8 cellular contexts compared by ENCODE assay signal in the genomic region with DNA sequence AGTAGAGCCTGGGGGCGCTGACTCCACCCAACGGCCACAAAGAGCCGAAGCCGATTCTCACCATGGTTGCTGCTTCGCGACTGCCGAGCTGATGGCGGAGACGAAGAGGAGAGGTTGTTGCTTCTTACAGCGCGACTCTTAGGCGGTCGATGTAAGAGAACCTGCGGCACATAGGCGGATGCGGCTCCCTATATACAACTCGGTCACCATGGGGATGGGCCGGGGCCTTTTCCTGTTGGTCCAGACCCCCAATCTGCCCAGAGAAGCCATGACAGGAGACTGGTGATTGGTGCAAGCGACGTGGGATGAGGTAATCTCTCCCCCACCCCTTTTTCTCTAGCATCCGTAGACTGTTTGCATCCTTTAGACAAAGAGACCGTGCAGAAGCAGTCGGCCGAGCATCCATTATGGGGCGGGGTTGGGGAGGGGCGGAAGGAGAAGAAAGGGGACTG. TPM values are rescaled to one million over a fixed set of nuclear protein-coding genes. Genes with fewer than 3 reads are reported as not detected.
DNase-seq lines count a peak whose midpoint lies in the region; ATAC-seq and TF ChIP-seq lines count a peak whose summit lies in the region.

A gene (minus strand): TSS at position 165 of the 452 bp plus-strand sequence. CDS start 101 bp downstream, at position 64.

- DNase-seq in GM13976 (ENCODE audit: low spot score) = peak; percentile 93
- peak; percentile 100 for DNase-seq in NCI-H146 (lab: John Stamatoyannopoulos, UW)
- peak; percentile 92 for DNase-seq in left ventricle myocardium superior
- DNase-seq in psoas muscle = peak; percentile 86 to 91
- DNase-seq in uterus = peak; percentile 93 to 99

- H3K27ac Mint-ChIP-seq in T-helper 1 cell treated with Interleukin-12 subunit alpha and Interleukin-12 subunit beta and Interleukin-4 antibody, amounts not matched to agents 30 μg/mL and 1 μg/mL, for 36 hours = peak within 1 kb of the TSS; percentile 99

- H3K36me3 ChIP-seq in psoas muscle (ENCODE audit: insufficient read depth in 1 of 2, low read depth in 1 of 2) (peaks cover 0 to 12% of the 10 kb centered on the region in 2 donors), uterus (no peaks in the 10 kb centered on the region)

- H3K4me1 ChIP-seq in psoas muscle (peaks cover 9% of the 10 kb centered on the region), uterus (no peaks in the 10 kb centered on the region)

- WGBS in psoas muscle, 3 donors = 0 to 1% (median 1%) methylated on average over 26 of the region's 26 CpGs

- no peaks in the 10 kb centered on the region for H3K9me3 Mint-ChIP-seq in T-helper 1 cell treated with Interleukin-12 subunit alpha and Interleukin-12 subunit beta and Interleukin-4 antibody, amounts not matched to agents 30 μg/mL and 1 μg/mL, for 36 hours

- ATAC-seq in HG02852 (IDR thresholded peaks at IDR 0.05; ENCODE audit: unreplicated experiment) (peak; percentile 93), left ventricle myocardium superior (peak; percentile 91), psoas muscle (peak; percentile 80 to 87 (median 84))

- H3K4me3 ChIP-seq in psoas muscle (peak within 1 kb of the TSS; percentile 91), uterus (peak within 1 kb of the TSS; percentile 86 to 100)

- H3K9me3 ChIP-seq in psoas muscle = no peaks in the 10 kb centered on the region
- no peaks in the 10 kb centered on the region for H3K9me3 ChIP-seq in uterus

- peaks cover 3% of the 10 kb centered on the region for H3K27me3 Mint-ChIP-seq in T-helper 1 cell treated with Interleukin-12 subunit alpha and Interleukin-12 subunit beta and Interleukin-4 antibody, amounts not matched to agents 30 μg/mL and 1 μg/mL, for 36 hours (ENCODE audit: low read depth)

- in situ Hi-C loops in GM13976 (cut with MboI; ENCODE audit: low sequenced_read_pairs, unreplicated experiment) = no loop called here

- no peak for TF ChIP-seq CTCF in GM13976 (IDR thresholded peaks at IDR 0.05; ENCODE audit: borderline replicate concordance, control extremely low read depth, extremely low read depth, insufficient read depth, missing control alignments)
- no peak for TF ChIP-seq CTCF in psoas muscle (IDR thresholded peaks at IDR 0.05)
- peak in 1 of 4 experiments; percentile 21 for TF ChIP-seq CTCF in uterus (IDR thresholded peaks at IDR 0.05)

- peak within 1 kb of the TSS; percentile 97 for H3K4me3 Mint-ChIP-seq in T-helper 1 cell treated with Interleukin-12 subunit alpha and Interleukin-12 subunit beta and Interleukin-4 antibody, amounts not matched to agents 30 μg/mL and 1 μg/mL, for 36 hours

- peak; percentile 95 to 96 for TF ChIP-seq POLR2A in uterus (IDR thresholded peaks at IDR 0.05)

- H3K27ac ChIP-seq in angular gyrus (ENCODE audit: low read depth, low read length) (peak within 1 kb of the TSS; percentile 100), psoas muscle (peak within 1 kb of the TSS; percentile 86), uterus (peak within 1 kb of the TSS; percentile 99)

- intact Hi-C loops in left ventricle myocardium superior (cut with micrococcal nuclease) (loop anchor here (5.0 kb wide), 1 partner anchor 43 kb away; no protein-coding TSS in a partner anchor), psoas muscle (cut with DNase I) (loop anchor here in 1 of 2 donors (2.0 to 5.0 kb wide), 2 partner anchors 43 to 58 kb away; a partner anchor contains a TSS), uterus (cut with DNase I; ENCODE audit: low total_unique reads) (loop anchor here (10.0 kb wide), 1 partner anchor 46 kb away; no protein-coding TSS in a partner anchor)

- H3K36me3 Mint-ChIP-seq in T-helper 1 cell treated with Interleukin-12 subunit alpha and Interleukin-12 subunit beta and Interleukin-4 antibody, amounts not matched to agents 30 μg/mL and 1 μg/mL, for 36 hours (ENCODE audit: low read depth) = peaks cover 22% of the 10 kb centered on the region

- H3K27me3 ChIP-seq in psoas muscle (ENCODE audit: insufficient read depth in 3 of 3, low read length in 2 of 3) = peaks cover 0 to 26% (median 3%) of the 10 kb centered on the region in 3 donors
- H3K27me3 ChIP-seq in uterus = no peaks in the 10 kb centered on the region

- peaks cover 14% of the 10 kb centered on the region for H3K4me1 Mint-ChIP-seq in T-helper 1 cell treated with Interleukin-12 subunit alpha and Interleukin-12 subunit beta and Interleukin-4 antibody, amounts not matched to agents 30 μg/mL and 1 μg/mL, for 36 hours (ENCODE audit: low read depth)

RNA-seq across cellular contexts. Expression of the gene that starts here (rescaled TPM):
- total RNA-seq in left ventricle myocardium superior (69.9 TPM), psoas muscle (10 to 100 TPM; 21.3 to 29.8 (median 29.0) TPM), uterus (100 to 1,000 TPM; 241 to 900 (median 352) TPM)
- polyA plus RNA-seq in psoas muscle = 10 to 100 TPM; 16.4 to 48.2 (median 29.9) TPM

Comparison
In these comparisons a context has a peak if more than half of its experiments do, and no peak if none do; other contexts are left out.
1. Peak in every context shown above with its lines: DNase-seq, ATAC-seq, H3K4me3 ChIP-seq and H3K27ac ChIP-seq.